In the genomic region with DNA sequence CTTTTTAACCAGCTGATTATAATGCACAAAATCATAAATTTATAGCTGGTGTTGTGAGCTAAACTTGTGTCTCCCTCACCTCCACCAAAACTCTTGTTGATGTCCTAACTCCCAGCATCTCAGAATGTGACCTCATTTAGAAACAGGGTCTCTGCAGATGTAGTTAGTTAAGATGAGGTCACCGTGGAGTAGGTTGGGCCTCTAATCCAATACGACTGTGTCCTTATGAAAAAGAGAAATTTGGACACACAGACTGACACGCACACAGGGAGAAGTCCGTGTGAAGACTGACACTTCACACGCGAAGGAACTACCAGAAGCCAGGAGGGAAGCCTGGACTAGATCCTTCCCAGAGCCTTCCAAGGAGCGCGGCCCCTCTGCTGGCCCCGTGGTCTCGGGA, we compare ENCODE assay signal across 20 cellular contexts. TPM values are rescaled to one million over a fixed set of nuclear protein-coding genes. Genes with fewer than 3 reads are reported as not detected.
DNase-seq lines count a peak whose midpoint lies in the region; ATAC-seq and TF ChIP-seq lines count a peak whose summit lies in the region.
"Had no signal": no experiment of that assay in that cellular context is flagged by ENCODE, and none has a peak within 500 bp of the region (broad histone marks: within the 10 kb centered on the region; RNA-seq: fewer than 3 reads in every experiment).

No MANE protein-coding gene starts in this region.

- H3K27me3 Mint-ChIP-seq in HFFc6 (ENCODE audit: insufficient read depth) (peaks cover 6% of the 10 kb centered on the region), WTC11 (ENCODE audit: low read depth) (no peaks in the 10 kb centered on the region)

- no peak overlapping the region for H3K4me2 ChIP-seq in osteoblast (ENCODE audit: insufficient read depth, low read length)
- H3K4me2 ChIP-seq: BLaER1 treated with 17β-estradiol and CSF1 and Interleukin-3, amounts not matched to agents 10 nM and 100 nM had no signal

- CTCF ChIA-PET in WTC11 (lab: Charles Lee): no interaction called here

- H2AFZ ChIP-seq in ACC112 (ENCODE audit: low read length, unreplicated experiment) (no peak overlapping the region), osteoblast (ENCODE audit: low read length) (no peak overlapping the region)

- H3K27ac Mint-ChIP-seq in HFFc6 (peak overlapping the region; percentile 82), WTC11 (peak overlapping the region; percentile 50)
- H3K27ac Mint-ChIP-seq: CD8-positive, alpha-beta T cell had no signal

- no peaks in the 10 kb centered on the region for H4K20me1 ChIP-seq in osteoblast (ENCODE audit: insufficient read depth, low read length)

- H3K9me3 ChIP-seq in osteoblast (ENCODE audit: low read depth, low read length): no peaks in the 10 kb centered on the region
- H3K9me3 ChIP-seq: BLaER1 treated with 17β-estradiol and CSF1 and Interleukin-3, amounts not matched to agents 10 nM and 100 nM; MG63 had no signal

- no peaks in the 10 kb centered on the region for H3K9me3 Mint-ChIP-seq in HFFc6
- H3K9me3 Mint-ChIP-seq in WTC11: no peaks in the 10 kb centered on the region
- H3K9me3 Mint-ChIP-seq: CD8-positive, alpha-beta T cell had no signal

- H3K4me1 ChIP-seq in ACC112 (ENCODE audit: control insufficient read depth, insufficient read depth, low read length, unreplicated experiment): peaks cover 53% of the 10 kb centered on the region
- peaks cover 33% of the 10 kb centered on the region for H3K4me1 ChIP-seq in osteoblast (ENCODE audit: insufficient read depth, low read length)

- H3K36me3 Mint-ChIP-seq in HFFc6 (ENCODE audit: low read depth) (peaks cover 65% of the 10 kb centered on the region), WTC11 (no peaks in the 10 kb centered on the region; the same call in 1 of the 2 replicates)

- H3K4me1 Mint-ChIP-seq in HFFc6 (ENCODE audit: low read depth): peaks cover 82% of the 10 kb centered on the region
- peaks cover 3% of the 10 kb centered on the region; the same call in 1 of the 2 replicates for H3K4me1 Mint-ChIP-seq in WTC11

- POLR2A ChIA-PET in WTC11 (lab: Charles Lee): no interaction called here

- peaks cover 54% of the 10 kb centered on the region for H3K36me3 ChIP-seq in ACC112 (ENCODE audit: insufficient read depth, low read length)
- H3K36me3 ChIP-seq in osteoblast (ENCODE audit: insufficient read depth, low read length): peaks cover 53% of the 10 kb centered on the region

- ATAC-seq in WTC11: no peak
- ATAC-seq: CD8-positive, alpha-beta T cell had no signal

- H3K4me3 ChIP-seq in ACC112 (ENCODE audit: low read depth, low read length) (no peak overlapping the region), osteoblast (ENCODE audit: insufficient read depth, low read length) (no peak overlapping the region)
- H3K4me3 ChIP-seq: BLaER1 treated with 17β-estradiol and CSF1 and Interleukin-3, amounts not matched to agents 10 nM and 100 nM; MG63; SK-N-MC had no signal

- peak overlapping the region; percentile 71; the same call in 1 of the 2 replicates for H3K27ac ChIP-seq in ACC112 (ENCODE audit: low read depth, low read length)
- H3K27ac ChIP-seq in osteoblast (ENCODE audit: low read depth, low read length): peak overlapping the region; percentile 69
- H3K27ac ChIP-seq: BLaER1 treated with 17β-estradiol and CSF1 and Interleukin-3, amounts not matched to agents 10 nM and 100 nM; SK-N-MC had no signal

- DNase-seq in HFFc6 (no peak), WTC11 (ENCODE audit: low spot score) (no peak), osteoblast (ENCODE audit: insufficient read length, low spot score, missing footprints) (no peak), superior temporal gyrus (ENCODE audit: extremely low spot score) (no peak), RKO (ENCODE audit: low spot score) (no peak)
- no peak for DNase-seq in stimulated activated CD4-positive, alpha-beta T cell treated with anti-CD3 and anti-CD28 coated beads, Interleukin-4, amount 100 ng/mL, for 4 hours
- DNase-seq: CD8-positive, alpha-beta T cell; DMS79; Kasumi-1; MG63; NCI-H1092; NCI-H146; NCI-H2029 treated with DMSO at 0.1 percent for 48 hours; NCI-H2171; NCI-H446 treated with DMSO at 0.1 percent for 48 hours; NCI-H69; SHP77 had no signal

- H3K4me3 Mint-ChIP-seq in HFFc6 (0 out of 2 replicates have a peak overlapping the region, but pooled peaks have one; percentile 17), WTC11 (no peak overlapping the region)
- H3K4me3 Mint-ChIP-seq: CD8-positive, alpha-beta T cell had no signal

- TF ChIP-seq CTCF in HFFc6 (IDR thresholded peaks at IDR 0.05) (no peak), WTC11 (IDR thresholded peaks at IDR 0.05) (no peak), osteoblast (IDR thresholded peaks at IDR 0.05; ENCODE audit: extremely low read depth, low read depth, low read length) (no peak)

- H3K27me3 ChIP-seq in ACC112 (ENCODE audit: insufficient read depth, low read length): no peaks in the 10 kb centered on the region
- H3K27me3 ChIP-seq in osteoblast (ENCODE audit: insufficient read depth, low read length): no peaks in the 10 kb centered on the region
- H3K27me3 ChIP-seq: BLaER1 treated with 17β-estradiol and CSF1 and Interleukin-3, amounts not matched to agents 10 nM and 100 nM; MG63 had no signal

- peaks cover 92% of the 10 kb centered on the region for H3K79me2 ChIP-seq in ACC112 (ENCODE audit: control insufficient read depth, insufficient read depth, low read length, unreplicated experiment)
- peaks cover 92% of the 10 kb centered on the region for H3K79me2 ChIP-seq in osteoblast (ENCODE audit: insufficient read depth, low read length)

TF ChIP-seq in WTC11, 78 proteins besides CTCF, POLR2A, EP300 and RAD21 (continues in another document):
- TF ChIP-seq SMAD3 (CRISPR knock-in tag; IDR thresholded peaks at IDR 0.05; ENCODE audit: borderline replicate concordance): no peak
- no peak for TF ChIP-seq OVOL2 (CRISPR knock-in tag; IDR thresholded peaks at IDR 0.05; ENCODE audit: borderline replicate concordance)
- no peak for TF ChIP-seq MXD4 (CRISPR knock-in tag; IDR thresholded peaks at IDR 0.05; ENCODE audit: borderline replicate concordance)
- TF ChIP-seq CREB1 (CRISPR knock-in tag; IDR thresholded peaks at IDR 0.05): no peak
- TF ChIP-seq, protein P1, sequence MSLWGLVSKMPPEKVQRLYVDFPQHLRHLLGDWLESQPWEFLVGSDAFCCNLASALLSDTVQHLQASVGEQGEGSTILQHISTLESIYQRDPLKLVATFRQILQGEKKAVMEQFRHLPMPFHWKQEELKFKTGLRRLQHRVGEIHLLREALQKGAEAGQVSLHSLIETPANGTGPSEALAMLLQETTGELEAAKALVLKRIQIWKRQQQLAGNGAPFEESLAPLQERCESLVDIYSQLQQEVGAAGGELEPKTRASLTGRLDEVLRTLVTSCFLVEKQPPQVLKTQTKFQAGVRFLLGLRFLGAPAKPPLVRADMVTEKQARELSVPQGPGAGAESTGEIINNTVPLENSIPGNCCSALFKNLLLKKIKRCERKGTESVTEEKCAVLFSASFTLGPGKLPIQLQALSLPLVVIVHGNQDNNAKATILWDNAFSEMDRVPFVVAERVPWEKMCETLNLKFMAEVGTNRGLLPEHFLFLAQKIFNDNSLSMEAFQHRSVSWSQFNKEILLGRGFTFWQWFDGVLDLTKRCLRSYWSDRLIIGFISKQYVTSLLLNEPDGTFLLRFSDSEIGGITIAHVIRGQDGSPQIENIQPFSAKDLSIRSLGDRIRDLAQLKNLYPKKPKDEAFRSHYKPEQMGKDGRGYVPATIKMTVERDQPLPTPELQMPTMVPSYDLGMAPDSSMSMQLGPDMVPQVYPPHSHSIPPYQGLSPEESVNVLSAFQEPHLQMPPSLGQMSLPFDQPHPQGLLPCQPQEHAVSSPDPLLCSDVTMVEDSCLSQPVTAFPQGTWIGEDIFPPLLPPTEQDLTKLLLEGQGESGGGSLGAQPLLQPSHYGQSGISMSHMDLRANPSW (CRISPR knock-in tag; conservative IDR thresholded peaks at IDR 0.05; ENCODE audit: low read depth): no peak
- TF ChIP-seq, protein P2, sequence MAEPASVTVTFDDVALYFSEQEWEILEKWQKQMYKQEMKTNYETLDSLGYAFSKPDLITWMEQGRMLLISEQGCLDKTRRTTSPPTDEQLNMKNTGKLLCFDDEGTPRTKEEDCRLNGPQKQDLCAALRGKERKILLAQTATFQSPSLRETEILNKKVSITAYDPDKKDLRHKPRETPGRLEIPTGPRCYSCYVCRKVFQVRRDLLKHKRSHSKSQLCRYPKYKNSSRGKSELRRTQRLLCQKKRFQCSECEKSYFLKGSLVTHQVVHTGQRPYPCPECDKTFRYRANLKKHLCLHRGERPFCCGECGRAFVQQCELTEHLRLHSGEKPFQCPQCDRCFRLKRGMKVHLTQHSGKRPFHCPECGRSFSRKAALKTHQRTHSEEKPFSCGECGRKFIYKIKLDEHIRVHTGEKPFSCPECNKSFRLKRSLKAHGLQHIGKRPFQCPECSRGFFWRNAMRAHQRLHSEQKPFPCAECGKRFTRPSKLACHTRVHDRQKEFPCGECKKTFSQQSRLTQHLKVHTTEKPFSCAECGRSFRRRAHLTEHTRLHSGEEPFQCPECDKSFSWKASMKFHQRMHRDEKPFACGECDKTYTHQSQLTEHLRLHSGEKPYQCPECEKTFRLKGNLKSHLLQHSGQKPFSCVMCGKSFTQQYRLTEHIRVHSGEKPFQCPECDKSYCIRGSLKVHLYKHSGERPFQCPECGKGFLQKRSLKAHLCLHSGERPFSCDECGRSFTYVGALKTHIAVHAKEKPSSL (CRISPR knock-in tag; conservative IDR thresholded peaks at IDR 0.05): no peak
- TF ChIP-seq, protein P3, sequence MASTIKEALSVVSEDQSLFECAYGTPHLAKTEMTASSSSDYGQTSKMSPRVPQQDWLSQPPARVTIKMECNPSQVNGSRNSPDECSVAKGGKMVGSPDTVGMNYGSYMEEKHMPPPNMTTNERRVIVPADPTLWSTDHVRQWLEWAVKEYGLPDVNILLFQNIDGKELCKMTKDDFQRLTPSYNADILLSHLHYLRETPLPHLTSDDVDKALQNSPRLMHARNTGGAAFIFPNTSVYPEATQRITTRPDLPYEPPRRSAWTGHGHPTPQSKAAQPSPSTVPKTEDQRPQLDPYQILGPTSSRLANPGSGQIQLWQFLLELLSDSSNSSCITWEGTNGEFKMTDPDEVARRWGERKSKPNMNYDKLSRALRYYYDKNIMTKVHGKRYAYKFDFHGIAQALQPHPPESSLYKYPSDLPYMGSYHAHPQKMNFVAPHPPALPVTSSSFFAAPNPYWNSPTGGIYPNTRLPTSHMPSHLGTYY (CRISPR knock-in tag; IDR thresholded peaks at IDR 0.05): no peak

RNA-seq across cellular contexts. Expression of a gene that starts 46.5 kb away (rescaled TPM):
- total RNA-seq in HFFc6 (2021; fragmentation: NEBNext Ultra II Directional; extraction: Animal tissue kit (Norgen Biotek cat#: 25700)): 100 to 1,000 TPM; 191 to 235 (median 215) TPM
- total RNA-seq in WTC11 (2021): 13.4 to 14.4 TPM (median 13.5 TPM) in 3 replicates
- total RNA-seq in osteoblast: 129 and 155 TPM in 2 replicates
